In genomic region chr14:34713681-34714319, GRCh38 we compare ENCODE assay signal across 8 cellular contexts. TPM values are rescaled to one million over a fixed set of nuclear protein-coding genes. Genes with fewer than 3 reads are reported as not detected.
DNase-seq lines count a peak whose midpoint lies in the region; ATAC-seq, FAIRE-seq and TF ChIP-seq lines count a peak whose summit lies in the region.

No MANE protein-coding gene starts in this region.

- peaks cover 8% of the 10 kb centered on the region; the same call in 1 of the 2 replicates for H3K4me1 ChIP-seq in HUES64 (ENCODE audit: insufficient read depth, low read length)
- H3K4me1 ChIP-seq in H1 (replicated peaks in 1 of 4; ENCODE audit: control insufficient read depth in 3 of 4, insufficient read depth in 4 of 4, low read length in 3 of 4): no peaks in the 10 kb centered on the region
- no peaks in the 10 kb centered on the region for H3K4me1 ChIP-seq in mesendoderm (ENCODE audit: control insufficient read depth, low read depth, low read length)

- H3K79me2 ChIP-seq in H1 (ENCODE audit: control insufficient read depth in 1 of 2, insufficient read depth in 2 of 2, low read length in 2 of 2): peaks cover 0 to 7% of the 10 kb centered on the region in 2 experiments; a peak in 2 of 4 replicates
- H3K79me2 ChIP-seq in mesendoderm (ENCODE audit: control insufficient read depth, insufficient read depth, low read length): peaks cover 2% of the 10 kb centered on the region

- H4K8ac ChIP-seq in H1 (ENCODE audit: extremely low read depth, insufficient read depth, low read length) (peak overlapping the region; percentile 93; the same call in 1 of the 2 replicates), mesendoderm (ENCODE audit: low read depth, low read length) (no peak overlapping the region)

- H3K36me3 Mint-ChIP-seq in WTC11: peaks cover 11% of the 10 kb centered on the region
- peaks cover 7 to 11% of the 10 kb centered on the region in 2 donors for H3K36me3 Mint-ChIP-seq in stimulated activated naive B cell treated with anti-CD40 and anti-IgM and Interleukin-4, amounts not matched to agents 10 μg/mL and 1 μg/mL and 100 μg/mL, for 72 hours

- 0 out of 2 replicates have a peak overlapping the region, but pooled peaks have one; percentile 53 for H2BK5ac ChIP-seq in H1 (ENCODE audit: low read depth, low read length)
- no peak overlapping the region for H2BK5ac ChIP-seq in mesendoderm (ENCODE audit: low read length)

- H2BK20ac ChIP-seq in H1 (ENCODE audit: low read length): no peak overlapping the region

- H3K4me3 Mint-ChIP-seq in WTC11: peak overlapping the region; percentile 89
- H3K4me3 Mint-ChIP-seq in stimulated activated naive B cell treated with anti-CD40 and anti-IgM and Interleukin-4, amounts not matched to agents 10 μg/mL and 1 μg/mL and 100 μg/mL, for 72 hours: peak overlapping the region; percentile 87 to 90

- FAIRE-seq in H1 (lab: Jason Lieb, UNC): no peak

- H3K36me3 ChIP-seq in HUES64 (ENCODE audit: insufficient read depth, low read length) (peaks cover 22% of the 10 kb centered on the region), H1 (ENCODE audit: control insufficient read depth in 2 of 4, insufficient read depth in 4 of 4, low read length in 3 of 4) (peaks cover 0 to 14% (median 2%) of the 10 kb centered on the region in 4 experiments; a peak in 2 of 8 replicates), mesendoderm (ENCODE audit: control insufficient read depth, insufficient read depth, low read length) (no peaks in the 10 kb centered on the region)

- peak overlapping the region; percentile 1 for H3K27ac Mint-ChIP-seq in WTC11
- peak overlapping the region; percentile 95 for H3K27ac Mint-ChIP-seq in stimulated activated naive B cell treated with anti-CD40 and anti-IgM and Interleukin-4, amounts not matched to agents 10 μg/mL and 1 μg/mL and 100 μg/mL, for 72 hours

- H4K20me1 ChIP-seq in H1 (replicated peaks in 1 of 2; ENCODE audit: control insufficient read depth in 1 of 2, insufficient read depth in 2 of 2, low read length in 2 of 2): no peaks in the 10 kb centered on the region

- H3K56ac ChIP-seq in H1 (replicated peaks; ENCODE audit: insufficient read length, low read depth, low read length) (peak overlapping the region; percentile 89), mesendoderm (ENCODE audit: low read length) (peak overlapping the region; percentile 92)

- H2BK15ac ChIP-seq in H1 (ENCODE audit: low read length) (no peak overlapping the region), mesendoderm (replicated peaks; ENCODE audit: low read depth) (no peak overlapping the region)

- no peak overlapping the region for H4K91ac ChIP-seq in H1 (replicated peaks; ENCODE audit: insufficient read length, low read length)

- TF ChIP-seq RAD21 in H1 (IDR thresholded peaks at IDR 0.05 in 1 of 2, conservative IDR thresholded peaks at IDR 0.05 in 1 of 2; ENCODE audit: low read depth in 2 of 2, low read length in 2 of 2): no peak

- no peak overlapping the region for H2AK5ac ChIP-seq in H1 (ENCODE audit: low read depth, low read length)
- H2AK5ac ChIP-seq in mesendoderm (ENCODE audit: low read length): no peak overlapping the region

- DNase-seq in AG09309 (ENCODE audit: low read depth) (no peak), WTC11 (ENCODE audit: low spot score) (no peak), H1 (ENCODE audit: low read depth in 1 of 2, low spot score in 2 of 2) (no peak), mesendoderm (peak; percentile 42), DMS153 (lab: John Stamatoyannopoulos, UW) (no peak)
- DNase-seq in stimulated activated naive B cell treated with anti-CD40 and anti-IgM and Interleukin-4, amounts not matched to agents 10 μg/mL and 1 μg/mL and 100 μg/mL, for 72 hours: peak; percentile 10

- POLR2A ChIA-PET in WTC11 (lab: Charles Lee): interaction anchor here (1.0 to 1.8 kb wide), 3 partner anchors 21 to 164 kb away, joined by 3 to 8 read pairs (median 3); partner anchors contain the start of gene BAZ1A
- POLR2A ChIA-PET in H1 (lab: Charles Lee; ENCODE audit: partially characterized antibody): interaction anchor here (0.6 to 6.3 kb wide), 9 partner anchors 8 to 690 kb away, joined by 3 to 31 read pairs (median 3); partner anchors contain the start of genes EAPP, NFKBIA and SNX6

- H3K4me2 ChIP-seq in H1 (ENCODE audit: insufficient read depth in 1 of 2, low read depth in 2 of 2, low read length in 2 of 2): peak overlapping the region; percentile 84 to 86
- peak overlapping the region; percentile 49 for H3K4me2 ChIP-seq in mesendoderm (ENCODE audit: low read length)

- peaks cover 13% of the 10 kb centered on the region; the same call in 1 of the 2 replicates for H3K27me3 ChIP-seq in HUES64 (ENCODE audit: insufficient read depth, low read length)
- peaks cover 0 to 4% (median 0%) of the 10 kb centered on the region in 4 experiments; a peak in 3 of 7 replicates for H3K27me3 ChIP-seq in H1 (replicated peaks in 1 of 4; ENCODE audit: control insufficient read depth in 3 of 4, extremely low read depth in 1 of 4, insufficient read depth in 3 of 4, low read length in 3 of 4)
- no peaks in the 10 kb centered on the region for H3K27me3 ChIP-seq in mesendoderm (ENCODE audit: insufficient read depth, low read length, poor library complexity)

- TF ChIP-seq CTCF in AG09309 (IDR thresholded peaks at IDR 0.05; ENCODE audit: control insufficient read depth, insufficient read depth, low read depth, low read length, missing control alignments) (no peak), WTC11 (IDR thresholded peaks at IDR 0.05) (no peak), H1 (IDR thresholded peaks at IDR 0.05; ENCODE audit: control extremely low read depth in 1 of 3, insufficient read depth in 1 of 3, low read depth in 1 of 3, low read length in 3 of 3) (no peak)

- H3K79me1 ChIP-seq in H1 (ENCODE audit: low read depth, low read length) (no peaks in the 10 kb centered on the region), mesendoderm (ENCODE audit: low read length) (peaks cover 5% of the 10 kb centered on the region)

- H3K4ac ChIP-seq in H1 (replicated peaks; ENCODE audit: insufficient read length, low read depth, low read length): peak overlapping the region; percentile 13
- H3K4ac ChIP-seq in mesendoderm (ENCODE audit: low read depth, low read length): peak overlapping the region; percentile 98

- CTCF ChIA-PET in WTC11 (lab: Charles Lee): interaction anchor here (1.4 to 3.1 kb wide), 2 partner anchors 9 to 268 kb away, joined by 3 to 35 read pairs; no protein-coding TSS in a partner anchor
- CTCF ChIA-PET in H1 (lab: Charles Lee; ENCODE audit: partially characterized antibody): interaction anchor here (1.6 kb wide), 1 partner anchor 9 kb away, joined by 5 read pairs; no protein-coding TSS in a partner anchor

- no peak overlapping the region for H3K14ac ChIP-seq in H1 (ENCODE audit: insufficient read length)

- ATAC-seq in GM18907 (IDR thresholded peaks at IDR 0.05; ENCODE audit: unreplicated experiment): peak; percentile 5
- ATAC-seq in WTC11: no peak
- peak; percentile 33 to 41 for ATAC-seq in stimulated activated naive B cell treated with anti-CD40 and anti-IgM and Interleukin-4, amounts not matched to agents 10 μg/mL and 1 μg/mL and 100 μg/mL, for 72 hours (replicated peaks)

- no peak for TF ChIP-seq EP300 in H1 (IDR thresholded peaks at IDR 0.05; ENCODE audit: borderline replicate concordance in 1 of 2, low read depth in 2 of 2, low read length in 2 of 2)

- H4K5ac ChIP-seq in H1 (ENCODE audit: insufficient read length, low read depth, low read length) (no peak overlapping the region), mesendoderm (ENCODE audit: low read length) (no peak overlapping the region)

- 3% methylated on average over 33 of the region's 33 CpGs for WGBS in HUES64
- WGBS in H1 (ENCODE audit: extremely low coverage in 1 of 2, insufficient coverage in 1 of 2, insufficient read length in 1 of 2, insufficient replicate concordance in 2 of 2, low coverage in 1 of 2, low lambda C conversion rate in 2 of 2, missing lambda C conversion rate in 1 of 2), 2 experiments: 11% methylated on average over 19 of the region's 33 CpGs; no CpG with 5 or more reads in 1 of the 2 experiments
- no CpG with 5 or more reads among the region's 33 CpGs for WGBS in mesendoderm (ENCODE audit: extremely low coverage, insufficient coverage, low lambda C conversion rate)

- H3K27ac ChIP-seq in HUES64 (ENCODE audit: low read depth, low read length): peak overlapping the region; percentile 93
- peak overlapping the region; percentile 62 for H3K27ac ChIP-seq in H1 (ENCODE audit: low read depth, low read length)
- H3K27ac ChIP-seq in mesendoderm (ENCODE audit: low read depth, low read length): peak overlapping the region; percentile 85

- H2BK12ac ChIP-seq in H1 (ENCODE audit: low read depth, low read length): no peak overlapping the region

- H2BK120ac ChIP-seq in H1 (replicated peaks; ENCODE audit: low read depth, low read length) (no peak overlapping the region), mesendoderm (ENCODE audit: low read depth, low read length) (peak overlapping the region; percentile 82)

- H3K9me3 Mint-ChIP-seq in WTC11: no peaks in the 10 kb centered on the region
- no peaks in the 10 kb centered on the region for H3K9me3 Mint-ChIP-seq in stimulated activated naive B cell treated with anti-CD40 and anti-IgM and Interleukin-4, amounts not matched to agents 10 μg/mL and 1 μg/mL and 100 μg/mL, for 72 hours

- H3K9ac ChIP-seq in HUES64 (ENCODE audit: low read depth, low read length): peak overlapping the region; percentile 87
- H3K9ac ChIP-seq in H1 (replicated peaks in 1 of 4; ENCODE audit: extremely low read depth in 1 of 4, low read depth in 3 of 4, low read length in 3 of 4): peak overlapping the region; percentile 71 to 95 (median 90)
- peak overlapping the region; percentile 64 for H3K9ac ChIP-seq in mesendoderm (ENCODE audit: low read length)

- H2AFZ ChIP-seq in H1 (ENCODE audit: low read length): peak overlapping the region; percentile 85

- H3K18ac ChIP-seq in H1 (ENCODE audit: extremely low read depth, low read length) (no peak overlapping the region; the same call in 1 of the 2 replicates), mesendoderm (ENCODE audit: low read length) (peak overlapping the region; percentile 99)

- H3K23ac ChIP-seq in H1 (ENCODE audit: insufficient read length) (no peak overlapping the region), mesendoderm (ENCODE audit: low read length) (no peak overlapping the region)

- no peak for TF ChIP-seq POLR2A in H1 (IDR thresholded peaks at IDR 0.05; ENCODE audit: control extremely low read depth in 1 of 2, low read depth in 2 of 2, low read length in 2 of 2)

- H3K23me2 ChIP-seq in H1 (ENCODE audit: low read depth, low read length): peaks cover 3% of the 10 kb centered on the region

- H3K4me1 Mint-ChIP-seq in WTC11: peaks cover 10% of the 10 kb centered on the region
- H3K4me1 Mint-ChIP-seq in stimulated activated naive B cell treated with anti-CD40 and anti-IgM and Interleukin-4, amounts not matched to agents 10 μg/mL and 1 μg/mL and 100 μg/mL, for 72 hours: peaks cover 10 to 19% of the 10 kb centered on the region in 2 donors

- H3K4me3 ChIP-seq in AG09309 (ENCODE audit: control insufficient read depth, low read depth, low read length) (peak overlapping the region; percentile 76), HUES64 (ENCODE audit: low read length) (peak overlapping the region; percentile 90), H1 (ENCODE audit: extremely low read depth in 1 of 4, insufficient read depth in 2 of 4, low read depth in 3 of 4, low read length in 4 of 4) (peak overlapping the region; percentile 73 to 99 (median 88)), mesendoderm (ENCODE audit: low read length) (peak overlapping the region; percentile 42)

- no peaks in the 10 kb centered on the region for H3K9me3 ChIP-seq in HUES64 (ENCODE audit: insufficient read depth, low read depth, low read length)
- H3K9me3 ChIP-seq in H1 (ENCODE audit: insufficient read depth in 2 of 2, low read depth in 1 of 2, low read length in 1 of 2): no peaks in the 10 kb centered on the region

- peaks cover 20% of the 10 kb centered on the region for H3K27me3 Mint-ChIP-seq in WTC11 (ENCODE audit: low read depth)
- no peaks in the 10 kb centered on the region for H3K27me3 Mint-ChIP-seq in stimulated activated naive B cell treated with anti-CD40 and anti-IgM and Interleukin-4, amounts not matched to agents 10 μg/mL and 1 μg/mL and 100 μg/mL, for 72 hours

RNA-seq across cellular contexts. Expression of gene CFL2, which starts 0.6 kb away (rescaled TPM):
- polyA plus RNA-seq in HUES64 (2013, experiment 1 of 2): 21.0 TPM
- 26.2 TPM for polyA plus RNA-seq in HUES64 (2013, experiment 2 of 2)
- total RNA-seq in WTC11 (2021): 13.1 to 20.1 TPM (median 14.7 TPM) in 3 replicates
- total RNA-seq in H1 (2021; fragmentation: NEBNext Ultra II Directional; extraction: Animal tissue kit (Norgen Biotek cat#: 25700)): 18.1 and 20.5 TPM in 2 replicates
- 5.2 and 9.7 TPM in 2 replicates for polyA plus RNA-seq in H1 (2011; rRNA removed)
- 8.8 TPM for polyA plus RNA-seq in H1 (2011; cell fraction: cytosol; rRNA removed)
- 2.6 TPM for polyA plus RNA-seq in H1 (2011; cell fraction: nucleus; rRNA removed)
- 7.8 to 18.4 TPM (median 8.7 TPM) in 4 replicates for polyA plus RNA-seq in H1 (2012, experiment 1 of 2)
- polyA plus RNA-seq in H1 (2012, experiment 2 of 2): 2.2 TPM
- 10.8 TPM for polyA plus RNA-seq in H1 (2013, experiment 1 of 2)
- polyA plus RNA-seq in H1 (2013, experiment 2 of 2): 11.3 TPM
- polyA minus RNA-seq in H1 (2011; rRNA and poly(A)+ RNA removed): 9.7 and 15.4 TPM in 2 replicates
- 4.3 TPM for polyA minus RNA-seq in H1 (2011; cell fraction: cytosol; rRNA and poly(A)+ RNA removed)
- polyA minus RNA-seq in H1 (2011; cell fraction: nucleus; rRNA and poly(A)+ RNA removed): 10.5 TPM
- polyA plus RNA-seq in mesendoderm (2013, experiment 1 of 2): 25.3 TPM
- polyA plus RNA-seq in mesendoderm (2013, experiment 2 of 2): 26.6 TPM

Comparison
In these comparisons a context has a peak if more than half of its experiments do, and no peak if none do; other contexts are left out.
1. DNase-seq: peak in mesendoderm (single experiment) and stimulated activated naive B cell treated with anti-CD40 and anti-IgM and Interleukin-4, amounts not matched to agents 10 μg/mL and 1 μg/mL and 100 μg/mL, for 72 hours (single experiment); none in AG09309 (single experiment), WTC11 (single experiment), H1 (0 of 2) and DMS153 (single experiment).
2. Peak in every context shown above with its lines, with median percentiles within 50 percentile points of each other: H3K4me3 ChIP-seq, H3K27ac ChIP-seq and H3K9ac ChIP-seq.